22 cellular contexts compared by ENCODE assay signal in the genomic region with DNA sequence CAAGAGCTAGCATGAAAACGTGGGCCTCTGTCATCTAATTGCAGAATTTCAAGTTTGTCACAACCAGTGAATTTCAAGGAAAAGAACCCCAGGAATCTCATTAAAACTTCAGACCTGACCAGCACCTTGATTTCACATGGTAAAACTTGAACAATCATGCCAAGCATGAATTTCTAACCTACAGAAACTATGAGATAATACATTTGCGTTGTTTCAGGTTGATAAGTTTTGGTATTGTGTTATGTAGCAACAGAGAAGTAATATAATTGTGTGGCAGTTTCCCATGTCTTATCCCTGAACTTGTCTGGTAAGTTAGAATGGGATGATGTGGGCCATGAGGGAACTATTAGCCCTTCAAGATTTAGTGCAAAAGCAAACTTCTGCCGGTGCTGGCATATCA.
DNase-seq lines count a peak whose midpoint lies in the region; ATAC-seq, FAIRE-seq and TF ChIP-seq lines count a peak whose summit lies in the region.
"Had no signal": no experiment of that assay in that cellular context is flagged by ENCODE, and none has a peak within 500 bp of the region (broad histone marks: within the 10 kb centered on the region; RNA-seq: fewer than 3 reads in every experiment).

No MANE protein-coding gene starts in this region.

- H3K4me1 ChIP-seq in esophagus squamous epithelium = peaks cover 0 to 39% (median 0%) of the 10 kb centered on the region in 3 donors
- H3K4me1 ChIP-seq: BE2C had no signal

- no peaks in the 10 kb centered on the region for H3K4me1 Mint-ChIP-seq in stimulated activated memory B cell treated with anti-CD40 and anti-IgM and Interleukin-4, amounts not matched to agents 10 μg/mL and 1 μg/mL and 100 μg/mL, for 72 hours
- H3K4me1 Mint-ChIP-seq: CD14-positive monocyte; CD8-positive, alpha-beta memory T cell had no signal

- WGBS in esophagus squamous epithelium, 2 donors = 38 to 40% methylated on average over 3 of the region's 3 CpGs

- no peaks in the 10 kb centered on the region for H3K36me3 Mint-ChIP-seq in stimulated activated memory B cell treated with anti-CD40 and anti-IgM and Interleukin-4, amounts not matched to agents 10 μg/mL and 1 μg/mL and 100 μg/mL, for 72 hours
- H3K36me3 Mint-ChIP-seq: CD14-positive monocyte; CD8-positive, alpha-beta memory T cell had no signal

- no peak overlapping the region for H3K4me3 ChIP-seq in WERI-Rb-1 (ENCODE audit: low read depth, low read length)
- no peak overlapping the region for H3K4me3 ChIP-seq in esophagus squamous epithelium
- no peak overlapping the region for H3K4me3 ChIP-seq in skin epidermis
- H3K4me3 ChIP-seq: K562 had no signal

- FAIRE-seq in D721Med (lab: Jason Lieb, UNC) = peak; percentile 51
- FAIRE-seq: GM12892, H54, HTR-8/SVneo, K562 had no signal

- H3K27ac Mint-ChIP-seq in stimulated activated memory B cell treated with anti-CD40 and anti-IgM and Interleukin-4, amounts not matched to agents 10 μg/mL and 1 μg/mL and 100 μg/mL, for 72 hours = no peak overlapping the region
- H3K27ac Mint-ChIP-seq: CD14-positive monocyte; CD8-positive, alpha-beta memory T cell had no signal

- no peaks in the 10 kb centered on the region for H3K36me3 ChIP-seq in WERI-Rb-1
- H3K36me3 ChIP-seq in esophagus squamous epithelium = no peaks in the 10 kb centered on the region
- H3K36me3 ChIP-seq: BE2C had no signal

- H3K27me3 ChIP-seq in WERI-Rb-1 (ENCODE audit: insufficient read depth, low read depth, severe bottlenecking) (no peaks in the 10 kb centered on the region), esophagus squamous epithelium (no peaks in the 10 kb centered on the region)
- H3K27me3 ChIP-seq: BE2C had no signal

- intact Hi-C loops in esophagus squamous epithelium (cut with DNase I) = no loop called here

- peak overlapping the region; percentile 47 for H3K27ac ChIP-seq in WERI-Rb-1
- peak overlapping the region in 3 of 4 donors; percentile 44 to 62 (median 62) for H3K27ac ChIP-seq in esophagus squamous epithelium
- peak overlapping the region in 15 of 21 experiments; percentile 5 to 60 (median 53) for H3K27ac ChIP-seq in skin epidermis

- H3K27me3 Mint-ChIP-seq in stimulated activated memory B cell treated with anti-CD40 and anti-IgM and Interleukin-4, amounts not matched to agents 10 μg/mL and 1 μg/mL and 100 μg/mL, for 72 hours = no peaks in the 10 kb centered on the region
- H3K27me3 Mint-ChIP-seq: CD8-positive, alpha-beta memory T cell had no signal

- DNase-seq in D721Med (ENCODE audit: insufficient read length, low spot score) = no peak
- no peak for DNase-seq in WERI-Rb-1
- DNase-seq in esophagus squamous epithelium (lab: John Stamatoyannopoulos, UW) = no peak
- no peak for DNase-seq in NCI-H1105 (lab: John Stamatoyannopoulos, UW)
- DNase-seq in activated CD8-positive, alpha-beta memory T cell treated with anti-CD3 and anti-CD28 coated beads, Interleukin-2, amount 50 U/mL, for 48 hours = no peak
- DNase-seq: 8988T; ACHN; BE2C; CD8-positive, alpha-beta memory T cell; DMS79 treated with DMSO at 0.1 percent for 48 hours; NCI-H1417; NCI-H1694 treated with DMSO at 0.1 percent for 48 hours; NCI-H2081; NCI-H2227 treated with DMSO at 0.1 percent for 48 hours; SHP77 had no signal

- peaks cover 3% of the 10 kb centered on the region for H3K9me3 Mint-ChIP-seq in stimulated activated memory B cell treated with anti-CD40 and anti-IgM and Interleukin-4, amounts not matched to agents 10 μg/mL and 1 μg/mL and 100 μg/mL, for 72 hours

- TF ChIP-seq CTCF in D721Med (IDR thresholded peaks at IDR 0.05; ENCODE audit: insufficient read depth, missing control alignments) (no peak), WERI-Rb-1 (IDR thresholded peaks at IDR 0.05; ENCODE audit: low read depth, low read length) (no peak), esophagus squamous epithelium (IDR thresholded peaks at IDR 0.05) (no peak)

- no peak for ATAC-seq in stimulated activated memory B cell treated with anti-CD40 and anti-IgM and Interleukin-4, amounts not matched to agents 10 μg/mL and 1 μg/mL and 100 μg/mL, for 72 hours
- ATAC-seq: K562 had no signal

- no peak overlapping the region for H3K4me3 Mint-ChIP-seq in stimulated activated memory B cell treated with anti-CD40 and anti-IgM and Interleukin-4, amounts not matched to agents 10 μg/mL and 1 μg/mL and 100 μg/mL, for 72 hours
- H3K4me3 Mint-ChIP-seq: CD14-positive monocyte; CD8-positive, alpha-beta memory T cell had no signal

- no peaks in the 10 kb centered on the region for H3K9me3 ChIP-seq in WERI-Rb-1 (ENCODE audit: severe bottlenecking)
- H3K9me3 ChIP-seq in esophagus squamous epithelium = no peaks in the 10 kb centered on the region
- H3K9me3 ChIP-seq: BE2C had no signal

- TF ChIP-seq POLR2A in esophagus squamous epithelium (IDR thresholded peaks at IDR 0.05) = no peak
